9 cellular contexts compared by ENCODE assay signal in genomic region chr14:103336191-103336590, GRCh38. TPM values are rescaled to one million over a fixed set of nuclear protein-coding genes. Genes with fewer than 3 reads are reported as not detected.
DNase-seq lines count a peak whose midpoint lies in the region; ATAC-seq, FAIRE-seq and TF ChIP-seq lines count a peak whose summit lies in the region.
"Had no signal": no experiment of that assay in that cellular context is flagged by ENCODE, and none has a peak within 500 bp of the region (broad histone marks: within the 10 kb centered on the region; RNA-seq: fewer than 3 reads in every experiment).

No MANE protein-coding gene starts in this region.

- H3K4me1 ChIP-seq in DOHH2 (ENCODE audit: control insufficient read depth, low read length) (peaks cover 31% of the 10 kb centered on the region), endothelial cell of umbilical vein (ENCODE audit: control insufficient read depth, extremely low read depth, insufficient read depth, low read length) (peaks cover 12% of the 10 kb centered on the region)

- CTCF ChIA-PET in RWPE1 (lab: Yijun Ruan, JAX) (interaction anchor here (0.6 to 1.5 kb wide), 4 partner anchors 50 to 257 kb away, joined by 3 to 6 read pairs (median 5); no protein-coding TSS in a partner anchor), endothelial cell of umbilical vein (lab: Charles Lee) (interaction anchor here (1.3 to 2.3 kb wide), 2 partner anchors 9 to 55 kb away, joined by 3 to 10 read pairs; no protein-coding TSS in a partner anchor)

- TF ChIP-seq CTCF in DOHH2 (IDR thresholded peaks at IDR 0.05; ENCODE audit: low read depth, low read length, poor library complexity, severe bottlenecking) = no peak
- no peak for TF ChIP-seq CTCF in RWPE1 (conservative IDR thresholded peaks at IDR 0.05; ENCODE audit: low read depth)
- no peak for TF ChIP-seq CTCF in endothelial cell of umbilical vein (IDR thresholded peaks at IDR 0.05; ENCODE audit: extremely low read depth in 1 of 2, insufficient read depth in 1 of 2, low read depth in 1 of 2, low read length in 2 of 2)
- TF ChIP-seq CTCF in osteocyte (IDR thresholded peaks at IDR 0.05) = no peak

- H3K27me3 Mint-ChIP-seq in osteocyte (ENCODE audit: unreplicated experiment) = no peaks in the 10 kb centered on the region

- peak overlapping the region; percentile 96 for H3K4me2 ChIP-seq in DOHH2 (ENCODE audit: low read length)
- H3K4me2 ChIP-seq in endothelial cell of umbilical vein (ENCODE audit: insufficient read depth, low read length) = peak overlapping the region; percentile 75

- H3K27ac ChIP-seq in DOHH2 (ENCODE audit: low read depth, low read length) (no peak overlapping the region), RWPE1 (peak overlapping the region; percentile 34), endothelial cell of umbilical vein (ENCODE audit: insufficient read depth, low read depth, low read length) (no peak overlapping the region)

- ATAC-seq in GM21447 (IDR thresholded peaks at IDR 0.05; ENCODE audit: unreplicated experiment) = no peak

- H3K36me3 ChIP-seq in DOHH2 (ENCODE audit: control insufficient read depth, low read length) (peaks cover 73% of the 10 kb centered on the region), endothelial cell of umbilical vein (ENCODE audit: control insufficient read depth in 2 of 2, extremely low read depth in 1 of 2, insufficient read depth in 2 of 2, low read length in 2 of 2) (peaks cover 48 to 51% of the 10 kb centered on the region in 2 experiments)

- H3K4me1 Mint-ChIP-seq in osteocyte (ENCODE audit: unreplicated experiment) = peaks cover 21% of the 10 kb centered on the region

- peaks cover 45% of the 10 kb centered on the region for H3F3A ChIP-seq in DOHH2 (ENCODE audit: control insufficient read depth, insufficient read depth)

- H3K9me3 ChIP-seq in DOHH2 (ENCODE audit: control insufficient read depth, insufficient read depth, low read length) = no peaks in the 10 kb centered on the region
- no peaks in the 10 kb centered on the region for H3K9me3 ChIP-seq in endothelial cell of umbilical vein (replicated peaks; ENCODE audit: control insufficient read depth, insufficient read depth, low read length)

- H3K9me1 ChIP-seq in endothelial cell of umbilical vein (replicated peaks; ENCODE audit: control insufficient read depth, extremely low read depth, insufficient read depth, low read length) = no peaks in the 10 kb centered on the region

- no peak for FAIRE-seq in endothelial cell of umbilical vein (lab: Jason Lieb, UNC)

- no peak overlapping the region for H2AFZ ChIP-seq in endothelial cell of umbilical vein (ENCODE audit: low read depth, low read length)

- intact Hi-C loops in endothelial cell of umbilical vein (cut with micrococcal nuclease) = no loop called here

- H3K9me3 Mint-ChIP-seq in osteocyte (ENCODE audit: unreplicated experiment) = no peaks in the 10 kb centered on the region

- peak overlapping the region; percentile 85 for H3K4me3 Mint-ChIP-seq in osteocyte (ENCODE audit: unreplicated experiment)

- H3K4me3 ChIP-seq in DOHH2 (ENCODE audit: low read length) (peak overlapping the region; percentile 94), endothelial cell of umbilical vein (replicated peaks in 1 of 3; ENCODE audit: insufficient read depth in 1 of 3, low read depth in 1 of 3, low read length in 3 of 3) (peak overlapping the region in 2 of 3 experiments; percentile 78 to 99)

- no peak for TF ChIP-seq POLR2A in endothelial cell of umbilical vein (IDR thresholded peaks at IDR 0.05; ENCODE audit: low read depth, low read length)

- H3K27me3 ChIP-seq in DOHH2 (ENCODE audit: control insufficient read depth, low read length) (no peaks in the 10 kb centered on the region), endothelial cell of umbilical vein (ENCODE audit: control insufficient read depth in 2 of 2, insufficient read depth in 2 of 2, low read length in 2 of 2) (no peaks in the 10 kb centered on the region)

- no peaks in the 10 kb centered on the region for H3K9me2 ChIP-seq in DOHH2 (replicated peaks; ENCODE audit: control insufficient read depth, low read length)

- H3K27ac Mint-ChIP-seq in osteocyte (ENCODE audit: unreplicated experiment) = peak overlapping the region; percentile 57

- H3K36me3 Mint-ChIP-seq in osteocyte (ENCODE audit: unreplicated experiment) = peaks cover 53% of the 10 kb centered on the region

- dilution Hi-C loops in endothelial cell of umbilical vein (cut with MboI; ENCODE audit: extremely low pct_ligation_motif_present, low sequenced_read_pairs) = no loop called here

- POLR2A ChIA-PET in RWPE1 (lab: Yijun Ruan, JAX; ENCODE audit: low non-redundant PET) = interaction anchor here (0.6 to 0.9 kb wide), 2 partner anchors 13 to 18 kb away, joined by 4 read pairs; no protein-coding TSS in a partner anchor
- POLR2A ChIA-PET in endothelial cell of umbilical vein (lab: Charles Lee) = interaction anchor here (3.3 kb wide), 1 partner anchor 8 kb away, joined by 39 read pairs; no protein-coding TSS in a partner anchor

- peaks cover 39% of the 10 kb centered on the region for H4K20me1 ChIP-seq in DOHH2 (ENCODE audit: control insufficient read depth, insufficient read depth, low read depth, low read length)
- H4K20me1 ChIP-seq in endothelial cell of umbilical vein (replicated peaks; ENCODE audit: control insufficient read depth, extremely low read depth, insufficient read depth, low read length) = peaks cover 9% of the 10 kb centered on the region

- H3K9ac ChIP-seq in endothelial cell of umbilical vein (replicated peaks; ENCODE audit: extremely low read depth, insufficient read depth, low read length) = no peak overlapping the region

- H3K79me2 ChIP-seq in DOHH2 (ENCODE audit: control insufficient read depth, low read length) = peaks cover 53% of the 10 kb centered on the region
- H3K79me2 ChIP-seq in endothelial cell of umbilical vein (ENCODE audit: control insufficient read depth, insufficient read depth, low read length) = peaks cover 45% of the 10 kb centered on the region

- no TSS peak for BruUV-seq in endothelial cell of umbilical vein (replicated peaks; lab: Mats Ljungman, UMichigan)

- DNase-seq in RWPE1 (ENCODE audit: low spot score) (no peak), endothelial cell of umbilical vein (ENCODE audit: low read depth, low spot score) (no peak), osteocyte (ENCODE audit: extremely low spot score, unreplicated experiment) (no peak), middle frontal gyrus (ENCODE audit: extremely low spot score, low spot score) (no peak), NOMO-1 treated with dmso at 0.1 percent for 144 hours (lab: John Stamatoyannopoulos, UW; ENCODE audit: unreplicated experiment) (no peak), GF-D8 (lab: John Stamatoyannopoulos, UW) (no peak)
- DNase-seq: NCI-H1105 treated with DMSO at 0.1 percent for 48 hours had no signal

TF ChIP-seq in endothelial cell of umbilical vein, 7 proteins besides CTCF, POLR2A, EP300 and RAD21:
- TF ChIP-seq MAX (IDR thresholded peaks at IDR 0.05; ENCODE audit: insufficient read depth, insufficient read length) (no peak), MYC (IDR thresholded peaks at IDR 0.05; ENCODE audit: low read depth, low read length) (no peak), FOS (IDR thresholded peaks at IDR 0.05; ENCODE audit: borderline replicate concordance, insufficient read depth, low read length) (no peak), POLR2AphosphoS5 (IDR thresholded peaks at IDR 0.05; ENCODE audit: insufficient read depth, low read depth, low read length) (no peak), EZH2 (IDR thresholded peaks at IDR 0.05; ENCODE audit: borderline replicate concordance, low read depth, low read length, severe bottlenecking) (no peak)

RNA-seq across cellular contexts. Expression of gene EIF5, which starts 2.2 kb away (rescaled TPM):
- 294 and 313 TPM in 2 replicates for total RNA-seq in endothelial cell of umbilical vein
- 145 and 175 TPM in 2 replicates for polyA plus RNA-seq in endothelial cell of umbilical vein
- polyA plus RNA-seq in endothelial cell of umbilical vein (2011; cell fraction: cytosol; rRNA removed) = 210 and 217 TPM in 2 replicates
- 287 and 322 TPM in 2 replicates for polyA plus RNA-seq in endothelial cell of umbilical vein (2011; cell fraction: nucleus; rRNA removed)
- 214 and 322 TPM in 2 replicates for polyA plus RNA-seq in endothelial cell of umbilical vein (2012)
- 137 and 162 TPM in 2 replicates for polyA minus RNA-seq in endothelial cell of umbilical vein
- 125 TPM for polyA minus RNA-seq in endothelial cell of umbilical vein (2011; cell fraction: cytosol; rRNA and poly(A)+ RNA removed)
- polyA minus RNA-seq in endothelial cell of umbilical vein (2011; cell fraction: nucleus; rRNA and poly(A)+ RNA removed) = 236 and 271 TPM in 2 replicates
- total RNA-seq in osteocyte = 214 and 229 TPM in 2 replicates

RNA-seq across cellular contexts. Expression of gene MARK3, which starts 49.0 kb away (rescaled TPM):
- total RNA-seq in endothelial cell of umbilical vein (81.2 and 96.1 TPM in 2 replicates), osteocyte (81.7 and 84.2 TPM in 2 replicates)
- 43.7 and 46.6 TPM in 2 replicates for polyA plus RNA-seq in endothelial cell of umbilical vein
- polyA plus RNA-seq in endothelial cell of umbilical vein (2011; cell fraction: cytosol; rRNA removed) = 54.9 and 57.5 TPM in 2 replicates
- polyA plus RNA-seq in endothelial cell of umbilical vein (2011; cell fraction: nucleus; rRNA removed) = 201 and 218 TPM in 2 replicates
- polyA plus RNA-seq in endothelial cell of umbilical vein (2012) = 50.9 and 64.9 TPM in 2 replicates
- 61.0 and 63.8 TPM in 2 replicates for polyA minus RNA-seq in endothelial cell of umbilical vein
- polyA minus RNA-seq in endothelial cell of umbilical vein (2011; cell fraction: cytosol; rRNA and poly(A)+ RNA removed) = 62.7 TPM
- polyA minus RNA-seq in endothelial cell of umbilical vein (2011; cell fraction: nucleus; rRNA and poly(A)+ RNA removed) = 106 and 157 TPM in 2 replicates
